In genomic region chr17:62629556-62630364, GRCh38 we compare ENCODE assay signal across 12 cellular contexts. TPM values are rescaled to one million over a fixed set of nuclear protein-coding genes. Genes with fewer than 3 reads are reported as not detected.
DNase-seq lines count a peak whose midpoint lies in the region; ATAC-seq and TF ChIP-seq lines count a peak whose summit lies in the region.
"Had no signal": no experiment of that assay in that cellular context is flagged by ENCODE, and none has a peak within 500 bp of the region (broad histone marks: within the 10 kb centered on the region; RNA-seq: fewer than 3 reads in every experiment).

No MANE protein-coding gene starts in this region.

- H3K4me2 ChIP-seq in IMR-90 (ENCODE audit: low read depth, low read length) (peak overlapping the region; percentile 92), neuronal stem cell (ENCODE audit: insufficient read depth, low read length, poor library complexity, severe bottlenecking) (no peak overlapping the region)

- no peak for TF ChIP-seq CTCF in IMR-90 (conservative IDR thresholded peaks at IDR 0.05; ENCODE audit: low read depth, low read length)

- H3K36me3 ChIP-seq in ACC112 (ENCODE audit: insufficient read depth, low read length) (no peaks in the 10 kb centered on the region), IMR-90 (ENCODE audit: control insufficient read depth, insufficient read depth, low read length) (peaks cover 3% of the 10 kb centered on the region; the same call in 1 of the 2 replicates), esophagus (ENCODE audit: control insufficient read depth in 2 of 2, insufficient read depth in 2 of 2, low read length in 1 of 2) (no peaks in the 10 kb centered on the region), neuronal stem cell (replicated peaks in 1 of 2; ENCODE audit: control insufficient read depth in 2 of 2, insufficient read depth in 2 of 2, low read length in 2 of 2) (peaks cover 0 to 26% of the 10 kb centered on the region in 2 donors), aorta (ENCODE audit: control insufficient read depth in 1 of 2, insufficient read depth in 2 of 2, low read length in 1 of 2) (no peaks in the 10 kb centered on the region)
- H3K36me3 ChIP-seq in CD4-positive, alpha-beta memory T cell (ENCODE audit: insufficient read depth, low read length) = no peaks in the 10 kb centered on the region

- TF ChIP-seq RAD21 in IMR-90 (IDR thresholded peaks at IDR 0.05; ENCODE audit: low read length) = no peak

- H3K27me3 ChIP-seq in ACC112 (ENCODE audit: insufficient read depth, low read length) = no peaks in the 10 kb centered on the region
- H3K27me3 ChIP-seq in IMR-90 (ENCODE audit: control insufficient read depth, insufficient read depth, low read length) = no peaks in the 10 kb centered on the region
- H3K27me3 ChIP-seq in esophagus (ENCODE audit: control insufficient read depth in 1 of 2, insufficient read depth in 2 of 2, low read length in 2 of 2) = no peaks in the 10 kb centered on the region
- no peaks in the 10 kb centered on the region for H3K27me3 ChIP-seq in neuronal stem cell (ENCODE audit: control insufficient read depth in 3 of 3, insufficient read depth in 3 of 3, low read depth in 1 of 3, low read length in 3 of 3)
- H3K27me3 ChIP-seq in CD4-positive, alpha-beta memory T cell (ENCODE audit: insufficient read depth, low read length) = no peaks in the 10 kb centered on the region
- H3K27me3 ChIP-seq in aorta (ENCODE audit: control insufficient read depth in 1 of 2, insufficient read depth in 2 of 2, low read length in 1 of 2) = no peaks in the 10 kb centered on the region

- peaks cover 5 to 10% of the 10 kb centered on the region in 2 donors for H3K27me3 Mint-ChIP-seq in CD4-positive, alpha-beta memory T cell

- BruUV-seq in IMR-90 (replicated peaks; lab: Mats Ljungman, UMichigan) = no TSS peak

- no peak overlapping the region; the same call in 1 of the 2 replicates for H3K18ac ChIP-seq in IMR-90 (ENCODE audit: low read depth, low read length)
- peak overlapping the region; percentile 42 for H3K18ac ChIP-seq in neuronal stem cell (ENCODE audit: low read length)

- H2AFZ ChIP-seq in ACC112 (ENCODE audit: low read length, unreplicated experiment) = no peak overlapping the region
- H2AFZ ChIP-seq in IMR-90 (replicated peaks; ENCODE audit: low read length, poor library complexity) = peak overlapping the region; percentile 88
- no peak overlapping the region for H2AFZ ChIP-seq in neuronal stem cell (ENCODE audit: low read length)

- H3K9me3 ChIP-seq in IMR-90 (ENCODE audit: control insufficient read depth, insufficient read depth, low read length) (no peaks in the 10 kb centered on the region), esophagus (ENCODE audit: control insufficient read depth in 2 of 2, insufficient read depth in 1 of 2, low read depth in 1 of 2, low read length in 1 of 2) (no peaks in the 10 kb centered on the region), neuronal stem cell (replicated peaks in 1 of 2; ENCODE audit: control insufficient read depth in 2 of 2, insufficient read depth in 1 of 2, low read depth in 1 of 2, low read length in 2 of 2) (no peaks in the 10 kb centered on the region), aorta (ENCODE audit: control insufficient read depth, low read length) (no peaks in the 10 kb centered on the region)
- no peaks in the 10 kb centered on the region for H3K9me3 ChIP-seq in CD4-positive, alpha-beta memory T cell (ENCODE audit: control insufficient read depth in 1 of 2, low read length in 2 of 2)
- H3K9me3 ChIP-seq: mucosa of descending colon had no signal

- H3K4me3 ChIP-seq in ACC112 (ENCODE audit: low read depth, low read length) (peak overlapping the region; percentile 99), IMR-90 (ENCODE audit: insufficient read depth, low read depth, low read length) (peak overlapping the region; percentile 64), esophagus (ENCODE audit: low read depth in 1 of 2, low read length in 2 of 2) (peak overlapping the region in 1 of 2 donors; percentile 31), neuronal stem cell (ENCODE audit: low read length in 2 of 2) (peak overlapping the region; percentile 29 to 73), aorta (ENCODE audit: low read length in 2 of 2) (peak overlapping the region in 1 of 2 donors; percentile 61)
- H3K4me3 ChIP-seq in CD4-positive, alpha-beta memory T cell (ENCODE audit: low read length in 2 of 2) = no peak overlapping the region
- H3K4me3 ChIP-seq: mucosa of descending colon had no signal

- no peak overlapping the region for H3K27ac Mint-ChIP-seq in CD4-positive, alpha-beta memory T cell

- H3K4me1 ChIP-seq in ACC112 (ENCODE audit: control insufficient read depth, insufficient read depth, low read length, unreplicated experiment) (peaks cover 38% of the 10 kb centered on the region), IMR-90 (ENCODE audit: control insufficient read depth, insufficient read depth, low read length) (peaks cover 35% of the 10 kb centered on the region), esophagus (ENCODE audit: control insufficient read depth in 2 of 2, insufficient read depth in 2 of 2, low read length in 1 of 2) (peaks cover 3 to 18% of the 10 kb centered on the region in 2 donors), neuronal stem cell (ENCODE audit: control insufficient read depth in 2 of 2, insufficient read depth in 1 of 2, low read depth in 1 of 2, low read length in 2 of 2) (peaks cover 29 to 39% of the 10 kb centered on the region in 2 donors), aorta (ENCODE audit: control insufficient read depth in 1 of 2, insufficient read depth in 2 of 2, low read length in 2 of 2) (no peaks in the 10 kb centered on the region)
- H3K4me1 ChIP-seq in CD4-positive, alpha-beta memory T cell (ENCODE audit: insufficient read depth, low read length) = peaks cover 12% of the 10 kb centered on the region

- peak overlapping the region; percentile 43 for H2BK120ac ChIP-seq in IMR-90 (ENCODE audit: low read depth, low read length)
- no peak overlapping the region for H2BK120ac ChIP-seq in neuronal stem cell (ENCODE audit: low read depth, low read length)

- H3K36me3 Mint-ChIP-seq in CD4-positive, alpha-beta memory T cell = peaks cover 0 to 2% of the 10 kb centered on the region in 2 donors

- H2BK5ac ChIP-seq in IMR-90 (ENCODE audit: low read depth, low read length, poor library complexity, severe bottlenecking) (peak overlapping the region; percentile 88), neuronal stem cell (ENCODE audit: low read length) (no peak overlapping the region)

- H4K8ac ChIP-seq in IMR-90 (ENCODE audit: low read depth in 2 of 2, low read length in 2 of 2) (peak overlapping the region; percentile 71 to 79; a peak in 3 of 4 replicates), neuronal stem cell (ENCODE audit: low read depth, low read length) (no peak overlapping the region)

- H3K79me2 ChIP-seq in ACC112 (ENCODE audit: control insufficient read depth, insufficient read depth, low read length, unreplicated experiment) = peaks cover 70% of the 10 kb centered on the region

- H2BK12ac ChIP-seq in neuronal stem cell (ENCODE audit: low read length) = no peak overlapping the region

- WGBS in IMR-90 (ENCODE audit: extremely low coverage in 2 of 2, insufficient read length in 1 of 2), 2 experiments = 76% methylated on average over 5 of the region's 19 CpGs; no CpG with 5 or more reads in 1 of the 2 experiments
- WGBS in esophagus, 2 donors = 52 to 62% methylated on average over 19 of the region's 19 CpGs
- no CpG with 5 or more reads among the region's 19 CpGs for WGBS in neuronal stem cell (ENCODE audit: extremely low coverage in 2 of 2, insufficient read length in 2 of 2, insufficient replicate concordance in 1 of 2), 2 donors
- 9 to 13% methylated on average over 19 of the region's 19 CpGs for whole genome bisulfite sequencing in aorta, 2 donors

- POLR2A ChIA-PET in IMR-90 (lab: Charles Lee; ENCODE audit: unreplicated experiment) = interaction anchor here (0.6 kb wide), 2 partner anchors 74 to 1065 kb away, joined by 3 to 7 read pairs; no protein-coding TSS in a partner anchor
- POLR2A ChIA-PET in CD4-positive, alpha-beta memory T cell (lab: Charles Lee; ENCODE audit: partially characterized antibody) = no interaction called here

- DNase-seq in IMR-90 = no peak
- no peak for DNase-seq in neuronal stem cell (ENCODE audit: low spot score)
- DNase-seq in CD4-positive, alpha-beta memory T cell = no peak
- DNase-seq in activated T-cell treated with anti-CD3 and anti-CD28 coated beads for 4 hours = no peak
- no peak for DNase-seq in aorta
- DNase-seq: activated naive CD4-positive, alpha-beta T cell treated with anti-CD3 and anti-CD28 coated beads, Interleukin-2, amount 50 U/mL, for 16 hours; erythroblast; mucosa of descending colon; NCI-H1417 treated with DMSO at 0.1 percent for 48 hours had no signal

- H3K9me1 ChIP-seq in IMR-90 (ENCODE audit: insufficient read depth, low read length) = peaks cover 40% of the 10 kb centered on the region

- ATAC-seq in IMR-90 (ENCODE audit: low read depth) = no peak
- ATAC-seq in HG03025 (IDR thresholded peaks at IDR 0.05; ENCODE audit: low FRiP score, unreplicated experiment) = no peak
- no peak for ATAC-seq in aorta (ENCODE audit: low FRiP score)
- ATAC-seq: mucosa of descending colon had no signal

- CTCF ChIA-PET in IMR-90 (lab: Yijun Ruan, JAX) = no interaction called here
- CTCF ChIA-PET in CD4-positive, alpha-beta memory T cell (lab: Charles Lee; ENCODE audit: partially characterized antibody) = no interaction called here

- H4K20me1 ChIP-seq in IMR-90 (ENCODE audit: insufficient read depth, low read length) = peaks cover 51% of the 10 kb centered on the region

- 0 out of 2 replicates have a peak overlapping the region, but pooled peaks have one; percentile 16 for H2BK20ac ChIP-seq in IMR-90 (ENCODE audit: low read depth, low read length)

- H2BK15ac ChIP-seq in IMR-90 (ENCODE audit: low read depth, low read length) = peak overlapping the region; percentile 26; the same call in 1 of the 3 replicates
- peak overlapping the region; percentile 8 for H2BK15ac ChIP-seq in neuronal stem cell (ENCODE audit: low read length)

- peaks cover 4 to 74% of the 10 kb centered on the region in 2 experiments; a peak in 2 of 4 replicates for H3K79me1 ChIP-seq in IMR-90 (ENCODE audit: low read depth in 1 of 2, low read length in 2 of 2)
- peaks cover 9% of the 10 kb centered on the region for H3K79me1 ChIP-seq in neuronal stem cell (ENCODE audit: low read depth, low read length)

- no peaks in the 10 kb centered on the region for H3K9me3 Mint-ChIP-seq in CD4-positive, alpha-beta memory T cell

- H3K23ac ChIP-seq in IMR-90 (ENCODE audit: low read depth, low read length) (peak overlapping the region; percentile 90), neuronal stem cell (ENCODE audit: low read depth, low read length, poor library complexity) (no peak overlapping the region)

- H3K4ac ChIP-seq in IMR-90 (ENCODE audit: low read depth, low read length) (peak overlapping the region; percentile 88), neuronal stem cell (ENCODE audit: low read length) (no peak overlapping the region)

- TF ChIP-seq POLR2A in IMR-90 (IDR thresholded peaks at IDR 0.05; ENCODE audit: low read depth, low read length) = no peak

- H4K91ac ChIP-seq in IMR-90 (ENCODE audit: insufficient read depth, low read depth, low read length) (peak overlapping the region; percentile 90), neuronal stem cell (ENCODE audit: low read depth, low read length, poor library complexity) (no peak overlapping the region)

- H2AK5ac ChIP-seq in IMR-90 (ENCODE audit: low read depth, low read length) (peak overlapping the region; percentile 97), neuronal stem cell (ENCODE audit: low read depth, low read length) (peak overlapping the region; percentile 23)

- H3K4me3 Mint-ChIP-seq in CD4-positive, alpha-beta memory T cell = peak overlapping the region in 3 of 8 donors; percentile 15 to 26 (median 15)

- H3K56ac ChIP-seq in IMR-90 (ENCODE audit: extremely low read depth, insufficient read depth, low read length) = no peak overlapping the region

- intact Hi-C loops in IMR-90 (cut with micrococcal nuclease) = loop anchor here (5.0 kb wide), 1 partner anchor 338 kb away; the partner anchor contains the start of gene TANC2
- intact Hi-C loops in CD4-positive, alpha-beta memory T cell (cut with micrococcal nuclease) = no loop called here
- intact Hi-C loops in aorta (cut with DNase I) = loop anchor here in 1 of 2 donors (2.0 to 5.0 kb wide), 2 partner anchors 23 to 53 kb away; no protein-coding TSS in a partner anchor

- H2AK9ac ChIP-seq in IMR-90 (replicated peaks; ENCODE audit: low read depth, low read length, poor library complexity) = peak overlapping the region; percentile 95

- H3K14ac ChIP-seq in IMR-90 (replicated peaks; ENCODE audit: low read depth, low read length) = peak overlapping the region; percentile 92
- H3K14ac ChIP-seq in neuronal stem cell (ENCODE audit: low read length) = peak overlapping the region; percentile 22

- H3K27ac ChIP-seq in ACC112 (ENCODE audit: low read depth, low read length) (peak overlapping the region; percentile 78), IMR-90 (ENCODE audit: insufficient read depth, low read length) (peak overlapping the region; percentile 94), esophagus (ENCODE audit: low read depth in 2 of 2, low read length in 1 of 2) (peak overlapping the region; percentile 37 to 44), neuronal stem cell (replicated peaks; ENCODE audit: low read length) (no peak overlapping the region), aorta (ENCODE audit: low read depth in 1 of 2, low read length in 2 of 2) (peak overlapping the region in 1 of 2 donors; percentile 42)
- H3K27ac ChIP-seq in CD4-positive, alpha-beta memory T cell (ENCODE audit: low read depth, low read length) = no peak overlapping the region

- dilution Hi-C loops in IMR-90 (cut with HindIII; ENCODE audit: low sequenced_read_pairs, unreplicated experiment) = no loop called here

- in situ Hi-C loops in IMR-90 (cut with MboI; ENCODE audit: low sequenced_read_pairs) = no loop called here

- peak overlapping the region; percentile 52 for H4K5ac ChIP-seq in IMR-90 (ENCODE audit: low read depth, low read length)

- H3K4me1 Mint-ChIP-seq in CD4-positive, alpha-beta memory T cell = peaks cover 9 to 26% (median 17%) of the 10 kb centered on the region in 4 donors

- H3K9ac ChIP-seq in IMR-90 (ENCODE audit: low read depth, low read length) (peak overlapping the region; percentile 91), neuronal stem cell (ENCODE audit: low read depth, low read length, poor library complexity) (no peak overlapping the region)

RNA-seq across cellular contexts. Expression of gene MRC2, which starts 2.3 kb away (rescaled TPM):
- total RNA-seq in IMR-90 (2012; rRNA removed) = 37.5 and 39.3 TPM in 2 replicates
- polyA plus RNA-seq in IMR-90 (2012; rRNA removed) = 137 and 152 TPM in 2 replicates
- polyA plus RNA-seq in IMR-90 (2012; cell fraction: cytosol; rRNA removed) = 88.6 and 140 TPM in 2 replicates
- 194 and 479 TPM in 2 replicates for polyA plus RNA-seq in IMR-90 (2012; cell fraction: nucleus; rRNA removed; ENCODE audit: low replicate concordance)
- polyA plus RNA-seq in esophagus = 10 to 100 TPM; 24.6 to 54.6 TPM
- 31.9 TPM for polyA plus RNA-seq in neuronal stem cell (2013, experiment 1 of 2)
- polyA plus RNA-seq in neuronal stem cell (2013, experiment 2 of 2) = 33.3 TPM
- total RNA-seq in CD4-positive, alpha-beta memory T cell = 1 to 10 TPM; 6.7 to 8.7 TPM
- polyA plus RNA-seq in CD4-positive, alpha-beta memory T cell = under 1 TPM in 1 of 2 donors, not detected in 1; 0.71 TPM
- 100 to 1,000 TPM in 1 of 2 donors, 10 to 100 TPM in 1; 93.8 to 232 TPM for total RNA-seq in aorta
- 100 to 1,000 TPM in 1 of 2 donors, 10 to 100 TPM in 1; 15.3 to 149 TPM for polyA plus RNA-seq in aorta

Comparison
In these comparisons a context has a peak if more than half of its experiments do, and no peak if none do; other contexts are left out.
1. H3K27ac ChIP-seq: peak in ACC112 (single experiment), IMR-90 (single experiment) and esophagus (2 of 2); none in neuronal stem cell (single experiment) and CD4-positive, alpha-beta memory T cell (single experiment).
2. H3K4me3 ChIP-seq: peak in ACC112 (single experiment), IMR-90 (single experiment) and neuronal stem cell (2 of 2); none in CD4-positive, alpha-beta memory T cell (0 of 2).
3. RNA of gene MRC2, which starts 2.3 kb away (polyA plus RNA-seq): 15.3 to 149 TPM in aorta, 88.6 to 479 TPM in IMR-90 and 24.6 to 54.6 TPM in esophagus; 0.71 TPM in CD4-positive, alpha-beta memory T cell; every median in the first group is over 4 times any median in the second.